In the genomic region with DNA sequence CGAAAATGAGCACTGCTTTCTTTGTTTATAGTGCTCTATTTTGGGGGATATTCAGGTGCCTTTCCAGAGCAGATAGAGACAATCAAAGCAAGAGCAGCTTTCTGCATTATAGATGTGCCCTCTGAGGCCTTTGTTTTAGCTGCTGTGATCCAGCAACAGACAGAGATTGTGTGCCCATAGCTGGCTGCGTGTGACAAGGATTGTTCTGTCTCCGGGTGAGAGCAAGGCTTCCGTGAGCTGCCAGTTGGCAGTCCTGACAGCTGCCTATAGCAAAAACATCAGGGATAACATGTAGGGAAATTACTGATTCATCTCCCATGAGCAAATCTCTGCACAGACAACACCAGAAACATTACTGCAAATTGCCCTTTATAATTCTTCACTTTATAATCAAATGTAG, we compare ENCODE assay signal across 17 cellular contexts.
"Had no signal": no experiment of that assay in that cellular context is flagged by ENCODE, and none has a peak within 500 bp of the region (broad histone marks: within the 10 kb centered on the region; RNA-seq: fewer than 3 reads in every experiment).

No MANE protein-coding gene starts in this region.

- H3K36me3 ChIP-seq: esophagus muscularis mucosa, lower lobe of right lung, stomach, tibial nerve, vagina had no signal

- H3K9me3 ChIP-seq: esophagus muscularis mucosa, lower lobe of right lung, stomach, tibial nerve, vagina had no signal

- H3K36me3 Mint-ChIP-seq: activated naive CD4-positive, alpha-beta T cell treated with anti-CD3 and anti-CD28 coated beads, Interleukin-2, amount 50 U/mL, for 72 hours; naive thymus-derived CD4-positive, alpha-beta T cell had no signal

- H3K27ac Mint-ChIP-seq: activated naive CD4-positive, alpha-beta T cell treated with anti-CD3 and anti-CD28 coated beads, Interleukin-2, amount 50 U/mL, for 72 hours; naive thymus-derived CD4-positive, alpha-beta T cell; T-helper 2 cell treated with Interferon-gamma antibody and Interleukin-4, amounts not matched to agents 5 μg/mL and 100 μg/mL, for 36 hours had no signal

- H3K9me3 Mint-ChIP-seq: activated naive CD4-positive, alpha-beta T cell treated with anti-CD3 and anti-CD28 coated beads, Interleukin-2, amount 50 U/mL, for 72 hours; activated T-cell treated with anti-CD3 and anti-CD28 coated beads, Interleukin-2, amount 50 U/mL, for 4 hours; T-helper 2 cell treated with Interferon-gamma antibody and Interleukin-4, amounts not matched to agents 5 μg/mL and 100 μg/mL, for 36 hours had no signal

- FAIRE-seq: bronchial epithelial cell had no signal

- H3K4me3 Mint-ChIP-seq: activated T-cell treated with anti-CD3 and anti-CD28 coated beads, Interleukin-2, amount 50 U/mL, for 4 hours; naive thymus-derived CD4-positive, alpha-beta T cell; T-helper 2 cell treated with Interferon-gamma antibody and Interleukin-4, amounts not matched to agents 5 μg/mL and 100 μg/mL, for 36 hours had no signal

- H3K27me3 ChIP-seq: esophagus muscularis mucosa, stomach, tibial nerve, vagina had no signal

- DNase-seq: activated CD4-positive, alpha-beta T cell treated with anti-CD3 and anti-CD28 coated beads, Interleukin-2, amount 50 U/mL, for 48 hours; activated effector memory CD4-positive, alpha-beta T cell treated with anti-CD3 and anti-CD28 coated beads, Interleukin-2, amount 50 U/mL, for 16 hours; activated T-cell treated with anti-CD3 and anti-CD28 coated beads, Interleukin-2, amount 50 U/mL, for 4 hours; amniotic stem cell; kidney glomerular epithelial cell; lower lobe of right lung; naive thymus-derived CD4-positive, alpha-beta T cell; stimulated activated CD4-positive, alpha-beta T cell treated with anti-CD3 and anti-CD28 coated beads, Interleukin-4, amount 100 ng/mL, for 4 hours; stomach had no signal

- ATAC-seq: activated CD4-positive, CD25-positive, alpha-beta regulatory T cell treated with anti-CD3 and anti-CD28 coated beads, Interleukin-2, amount 50 U/mL, for 24 hours; activated naive CD4-positive, alpha-beta T cell treated with anti-CD3 and anti-CD28 coated beads, Interleukin-2, amount 50 U/mL, for 72 hours; activated T-cell treated with anti-CD3 and anti-CD28 coated beads, Interleukin-2, amount 50 U/mL, for 4 hours; lower lobe of right lung; naive thymus-derived CD4-positive, alpha-beta T cell had no signal

- H3K4me1 ChIP-seq: lower lobe of right lung, vagina had no signal

- H3K4me3 ChIP-seq: esophagus muscularis mucosa, lower lobe of right lung, skin epidermis, stomach, tibial nerve, vagina had no signal

- H3K27ac ChIP-seq: esophagus muscularis mucosa, lower lobe of right lung, skin epidermis, stomach, vagina had no signal
